Comparison of ENCODE assay signal across 12 cellular contexts in genomic region chr4:105058177-105058812, GRCh38.
DNase-seq lines count a peak whose midpoint lies in the region; ATAC-seq and TF ChIP-seq lines count a peak whose summit lies in the region.
"Had no signal": no experiment of that assay in that cellular context is flagged by ENCODE, and none has a peak within 500 bp of the region (broad histone marks: within the 10 kb centered on the region; RNA-seq: fewer than 3 reads in every experiment).

No MANE protein-coding gene starts in this region.

- no peaks in the 10 kb centered on the region for H3K9me3 Mint-ChIP-seq in activated CD8-positive, alpha-beta memory T cell treated with anti-CD3 and anti-CD28 coated beads, Interleukin-2, amount 10 ng/mL, durations not matched to agents 7 days and 5 days (ENCODE audit: low read depth)
- H3K9me3 Mint-ChIP-seq: immature natural killer cell had no signal

- H3K36me3 Mint-ChIP-seq in activated CD8-positive, alpha-beta memory T cell treated with anti-CD3 and anti-CD28 coated beads, Interleukin-2, amount 10 ng/mL, durations not matched to agents 7 days and 5 days: peaks cover 1% of the 10 kb centered on the region

- ATAC-seq in HG03280 (IDR thresholded peaks at IDR 0.05; ENCODE audit: unreplicated experiment): no peak
- ATAC-seq in activated CD8-positive, alpha-beta memory T cell treated with anti-CD3 and anti-CD28 coated beads, Interleukin-2, amount 10 ng/mL, durations not matched to agents 7 days and 5 days: no peak

- in situ Hi-C loops in astrocyte of the spinal cord (cut with HindIII; ENCODE audit: low sequenced_read_pairs): no loop called here

- H3K4me3 Mint-ChIP-seq in activated CD8-positive, alpha-beta memory T cell treated with anti-CD3 and anti-CD28 coated beads, Interleukin-2, amount 10 ng/mL, durations not matched to agents 7 days and 5 days: no peak overlapping the region
- H3K4me3 Mint-ChIP-seq: immature natural killer cell had no signal

- H3K27me3 Mint-ChIP-seq in activated CD8-positive, alpha-beta memory T cell treated with anti-CD3 and anti-CD28 coated beads, Interleukin-2, amount 10 ng/mL, durations not matched to agents 7 days and 5 days: peaks cover 4% of the 10 kb centered on the region

- H3K4me1 Mint-ChIP-seq in activated CD8-positive, alpha-beta memory T cell treated with anti-CD3 and anti-CD28 coated beads, Interleukin-2, amount 10 ng/mL, durations not matched to agents 7 days and 5 days: peaks cover 32% of the 10 kb centered on the region

- CTCF ChIA-PET in activated CD8-positive, alpha-beta memory T cell treated with anti-CD3 and anti-CD28 coated beads, Interleukin-2, amount 10 ng/mL, durations not matched to agents 7 days and 5 days (lab: Charles Lee): no interaction called here

- H3K4me3 ChIP-seq in astrocyte of the spinal cord (ENCODE audit: low read depth, low read length): no peak overlapping the region
- H3K4me3 ChIP-seq: thoracic aorta had no signal

- DNase-seq in DMS53 (lab: John Stamatoyannopoulos, UW) (peak; percentile 12), DMS53 treated with DMSO at 0.1 percent for 48 hours (lab: John Stamatoyannopoulos, UW; ENCODE audit: unreplicated experiment) (no peak), M059J (ENCODE audit: low read depth) (peak; percentile 84), astrocyte of the spinal cord (ENCODE audit: low read depth, low spot score) (peak; percentile 69), pons (ENCODE audit: low spot score) (peak; percentile 11), NCI-H82 treated with DMSO at 0.1 percent for 48 hours (lab: John Stamatoyannopoulos, UW; ENCODE audit: unreplicated experiment) (no peak)
- no peak for DNase-seq in activated CD8-positive, alpha-beta memory T cell treated with anti-CD3 and anti-CD28 coated beads, Interleukin-2, amount 10 ng/mL, durations not matched to agents 7 days and 5 days
- DNase-seq: GDM1, immature natural killer cell, nucleus accumbens had no signal

- no peak overlapping the region for H3K27ac Mint-ChIP-seq in activated CD8-positive, alpha-beta memory T cell treated with anti-CD3 and anti-CD28 coated beads, Interleukin-2, amount 10 ng/mL, durations not matched to agents 7 days and 5 days
- H3K27ac Mint-ChIP-seq: immature natural killer cell had no signal

- TF ChIP-seq CTCF in astrocyte of the spinal cord (IDR thresholded peaks at IDR 0.05; ENCODE audit: low read depth, low read length): no peak

Comparison
In these comparisons a context has a peak if more than half of its experiments do, and no peak if none do; other contexts are left out.
1. DNase-seq: peak in DMS53 (single experiment), M059J (single experiment), astrocyte of the spinal cord (single experiment) and pons (single experiment); none in DMS53 treated with DMSO at 0.1 percent for 48 hours (single experiment), activated CD8-positive, alpha-beta memory T cell treated with anti-CD3 and anti-CD28 coated beads, Interleukin-2, amount 10 ng/mL, durations not matched to agents 7 days and 5 days (single experiment) and NCI-H82 treated with DMSO at 0.1 percent for 48 hours (single experiment).